In genomic region chr11:3380706-3381570, GRCh38 we compare ENCODE assay signal across 13 cellular contexts. TPM values are rescaled to one million over a fixed set of nuclear protein-coding genes. Genes with fewer than 3 reads are reported as not detected.
DNase-seq lines count a peak whose midpoint lies in the region; ATAC-seq and TF ChIP-seq lines count a peak whose summit lies in the region.
"Had no signal": no experiment of that assay in that cellular context is flagged by ENCODE, and none has a peak within 500 bp of the region (broad histone marks: within the 10 kb centered on the region; RNA-seq: fewer than 3 reads in every experiment).

No MANE protein-coding gene starts in this region.

- H3K9me3 Mint-ChIP-seq in osteocyte (ENCODE audit: unreplicated experiment), result peaks cover 4% of the 10 kb centered on the region

- H3K27ac Mint-ChIP-seq in osteocyte (ENCODE audit: unreplicated experiment), result no peak overlapping the region

- peaks cover 9% of the 10 kb centered on the region for H3K36me3 Mint-ChIP-seq in osteocyte (ENCODE audit: unreplicated experiment)
- H3K36me3 Mint-ChIP-seq: naive B cell had no signal

- H3K4me1 Mint-ChIP-seq in osteocyte (ENCODE audit: unreplicated experiment), result peaks cover 27% of the 10 kb centered on the region

- TF ChIP-seq CTCF in fibroblast of villous mesenchyme (IDR thresholded peaks at IDR 0.05; ENCODE audit: insufficient read depth, low read depth, low read length), result no peak
- no peak for TF ChIP-seq CTCF in osteocyte (IDR thresholded peaks at IDR 0.05)

- no peak for ATAC-seq in GM18909 (IDR thresholded peaks at IDR 0.05; ENCODE audit: poor library complexity, unreplicated experiment)
- ATAC-seq in SK-N-SH treated with all-trans-retinoic acid at 6 μM for 48 hours, result no peak

- DNase-seq in EH (ENCODE audit: low read depth) (peak; percentile 29), fibroblast of villous mesenchyme (ENCODE audit: low read depth) (no peak), osteocyte (ENCODE audit: extremely low spot score, unreplicated experiment) (no peak), NCI-H1436 treated with DMSO at 0.1 percent for 48 hours (lab: John Stamatoyannopoulos, UW) (no peak), DMS79 treated with DMSO at 0.1 percent for 48 hours (lab: John Stamatoyannopoulos, UW) (no peak)
- DNase-seq: COR-L47; hypothalamus; naive B cell; stimulated activated CD8-positive, alpha-beta memory T cell treated with anti-CD3 and anti-CD28 coated beads, Interleukin-4, amount 100 ng/mL, for 48 hours; T-helper 2 cell had no signal

- H3K4me3 ChIP-seq in fibroblast of villous mesenchyme (ENCODE audit: low read depth, low read length), result peak overlapping the region; percentile 6

- peak overlapping the region; percentile 21 for H3K4me3 Mint-ChIP-seq in osteocyte (ENCODE audit: unreplicated experiment)

- H3K27me3 Mint-ChIP-seq in osteocyte (ENCODE audit: unreplicated experiment), result peaks cover 17% of the 10 kb centered on the region

TF ChIP-seq in PFSK-1, 5 proteins besides CTCF, POLR2A, EP300 and RAD21:
- TF ChIP-seq FOXP2 (optimal IDR thresholded peaks at IDR 0.05; ENCODE audit: borderline replicate concordance, extremely low read depth, extremely low read length, insufficient read depth) (no peak), TAF1 (IDR thresholded peaks at IDR 0.05; ENCODE audit: borderline replicate concordance, insufficient read depth, low read length) (peak; percentile 57; the same call in 1 of the 2 replicates), REST (IDR thresholded peaks at IDR 0.05; ENCODE audit: insufficient read depth in 1 of 2, low read depth in 2 of 2, low read length in 2 of 2) (no peak), POLR2AphosphoS5 (IDR thresholded peaks at IDR 0.05; ENCODE audit: low read depth, low read length) (peak; percentile 86)

TF ChIP-seq in SK-N-SH treated with all-trans-retinoic acid at 6 μM for 48 hours, 23 proteins besides CTCF, POLR2A, EP300 and RAD21:
- no peak for TF ChIP-seq CREB5 (CRISPR knock-in tag; IDR thresholded peaks at IDR 0.05; ENCODE audit: low read depth)
- no peak for TF ChIP-seq BACH2 (CRISPR knock-in tag; IDR thresholded peaks at IDR 0.05; ENCODE audit: borderline replicate concordance)
- TF ChIP-seq CSDC2 (CRISPR knock-in tag; IDR thresholded peaks at IDR 0.05), result no peak
- no peak for TF ChIP-seq SNAI2 (CRISPR knock-in tag; IDR thresholded peaks at IDR 0.05)
- TF ChIP-seq OSR1 (CRISPR knock-in tag; IDR thresholded peaks at IDR 0.05), result no peak
- no peak for TF ChIP-seq ESRRG (CRISPR knock-in tag; IDR thresholded peaks at IDR 0.05)
- TF ChIP-seq ZC3H10 (CRISPR knock-in tag; IDR thresholded peaks at IDR 0.05), result no peak
- TF ChIP-seq TOX (CRISPR knock-in tag; IDR thresholded peaks at IDR 0.05; ENCODE audit: borderline replicate concordance), result no peak
- TF ChIP-seq ZNF70 (CRISPR knock-in tag; IDR thresholded peaks at IDR 0.05), result no peak
- no peak for TF ChIP-seq ZFP3 (CRISPR knock-in tag; IDR thresholded peaks at IDR 0.05)

RNA-seq across cellular contexts. Expression of gene ZNF195, which starts 2.0 kb away (rescaled TPM):
- 13.2 TPM for polyA plus RNA-seq in PFSK-1 (2012; ENCODE audit: insufficient read length, low read depth)
- 18.4 and 25.5 TPM in 2 replicates for total RNA-seq in fibroblast of villous mesenchyme
- total RNA-seq in osteocyte, result 15.8 and 18.5 TPM in 2 replicates
